ENCODE assay signal across 22 cellular contexts in the genomic region with DNA sequence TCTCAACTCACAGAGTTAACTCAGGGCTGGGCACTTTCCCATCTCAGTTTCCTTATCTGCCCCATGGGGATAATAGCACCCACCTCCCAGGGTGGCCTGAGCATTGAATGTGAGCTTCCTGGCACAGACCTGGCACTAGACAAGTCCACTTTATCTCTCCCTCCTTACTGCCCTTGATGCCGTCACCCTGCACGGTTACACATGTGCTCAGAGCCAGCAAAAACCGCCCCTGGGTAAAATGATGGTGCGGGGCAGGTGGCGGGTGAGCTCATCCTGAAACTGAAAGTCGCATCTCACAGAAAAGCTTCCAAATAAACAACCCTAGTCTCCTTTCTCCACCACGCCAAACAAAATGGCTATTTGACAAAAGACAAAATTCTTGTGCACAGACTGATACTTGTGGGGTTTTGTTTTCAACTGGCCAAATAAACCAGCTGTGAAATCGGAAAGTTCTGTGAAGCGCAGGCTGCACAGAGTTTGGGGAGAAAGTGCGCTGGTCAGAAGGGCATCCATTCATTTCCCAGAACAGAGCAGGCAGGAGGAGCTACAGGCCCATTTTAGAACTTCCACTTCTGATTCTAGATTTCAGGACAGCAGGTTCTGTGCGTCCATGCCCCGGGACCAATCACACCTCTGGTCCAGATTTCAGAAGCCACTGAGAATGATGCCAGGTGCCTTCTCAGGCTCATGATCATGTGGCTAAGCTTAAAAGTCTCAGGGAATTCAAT.
DNase-seq lines count a peak whose midpoint lies in the region; ATAC-seq and TF ChIP-seq lines count a peak whose summit lies in the region.
"Had no signal": no experiment of that assay in that cellular context is flagged by ENCODE, and none has a peak within 500 bp of the region (broad histone marks: within the 10 kb centered on the region; RNA-seq: fewer than 3 reads in every experiment).

No MANE protein-coding gene starts in this region.

- POLR2A ChIA-PET in OCI-LY7 (lab: Charles Lee), result no interaction called here
- POLR2A ChIA-PET in activated CD8-positive, alpha-beta T cell treated with anti-CD3 and anti-CD28 coated beads for 36 hours (lab: Charles Lee), result no interaction called here

- no peak overlapping the region for H3K4me3 ChIP-seq in BLaER1 treated with 17β-estradiol and CSF1 and Interleukin-3, amounts not matched to agents 10 nM and 100 nM
- no peak overlapping the region for H3K4me3 ChIP-seq in OCI-LY7 (ENCODE audit: low read depth, low read length, poor library complexity, severe bottlenecking)
- H3K4me3 ChIP-seq: colonic mucosa, sigmoid colon had no signal

- H3K9me3 Mint-ChIP-seq in activated CD8-positive, alpha-beta T cell treated with anti-CD3 and anti-CD28 coated beads for 36 hours, result no peaks in the 10 kb centered on the region
- H3K9me3 Mint-ChIP-seq: H9; memory B cell; naive thymus-derived CD4-positive, alpha-beta T cell; stimulated activated naive CD8-positive, alpha-beta T cell treated with anti-CD3 and anti-CD28 coated beads, Interleukin-15, Interleukin-2, amounts not matched to agents 100 ng/mL and 50 ng/mL, for 24 hours; type B pancreatic cell had no signal

- H3K27me3 ChIP-seq in BLaER1 treated with 17β-estradiol and CSF1 and Interleukin-3, amounts not matched to agents 10 nM and 100 nM, result peaks cover 15 to 32% (median 26%) of the 10 kb centered on the region in 11 experiments
- H3K27me3 ChIP-seq: colonic mucosa had no signal

- ATAC-seq in GM18867 (IDR thresholded peaks at IDR 0.05; ENCODE audit: unreplicated experiment), result peak; percentile 46
- no peak for ATAC-seq in activated CD8-positive, alpha-beta T cell treated with anti-CD3 and anti-CD28 coated beads for 36 hours
- ATAC-seq: activated CD8-positive, alpha-beta T cell treated with anti-CD3 and anti-CD28 coated beads, Interleukin-2, amount 10 ng/mL, durations not matched to agents 7 days and 5 days; naive thymus-derived CD4-positive, alpha-beta T cell had no signal

- peak; percentile 12 for DNase-seq in OCI-LY7 (ENCODE audit: low spot score)
- peak; percentile 46 for DNase-seq in midbrain (lab: John Stamatoyannopoulos, UW)
- DNase-seq in NCI-H2107 (lab: John Stamatoyannopoulos, UW), result no peak
- no peak for DNase-seq in activated T-cell treated with anti-CD3 and anti-CD28 coated beads, Interleukin-2, amount 50 U/mL, for 48 hours
- DNase-seq in activated naive CD4-positive, alpha-beta T cell treated with Interleukin-2 at 50 U/mL for 16 hours, result no peak
- no peak for DNase-seq in activated CD8-positive, alpha-beta T cell treated with anti-CD3 and anti-CD28 coated beads for 36 hours
- DNase-seq: activated CD8-positive, alpha-beta T cell treated with anti-CD3 and anti-CD28 coated beads, Interleukin-2, amount 10 ng/mL, durations not matched to agents 7 days and 5 days; Caco-2; colonic mucosa; H9; naive thymus-derived CD4-positive, alpha-beta T cell; NCI-H2081; NCI-H524 treated with DMSO at 0.1 percent for 48 hours; SHP77; sigmoid colon; stimulated activated CD4-positive, alpha-beta T cell treated with anti-CD3 and anti-CD28 coated beads, Interleukin-2, amount 100 ng/mL, for 24 hours had no signal

- H3K27ac ChIP-seq in BLaER1 treated with 17β-estradiol and CSF1 and Interleukin-3, amounts not matched to agents 10 nM and 100 nM, result no peak overlapping the region; a peak in 2 of 22 replicates
- H3K27ac ChIP-seq in OCI-LY7 (ENCODE audit: low read depth, low read length, poor library complexity, severe bottlenecking), result no peak overlapping the region
- H3K27ac ChIP-seq: colonic mucosa, sigmoid colon had no signal

- no TSS peak for BruUV-seq in OCI-LY7 (replicated peaks; lab: Mats Ljungman, UMichigan)

- no peak overlapping the region for H3K4me3 Mint-ChIP-seq in activated CD8-positive, alpha-beta T cell treated with anti-CD3 and anti-CD28 coated beads for 36 hours
- H3K4me3 Mint-ChIP-seq: activated CD8-positive, alpha-beta T cell treated with anti-CD3 and anti-CD28 coated beads, Interleukin-2, amount 10 ng/mL, durations not matched to agents 7 days and 5 days; activated naive CD8-positive, alpha-beta T cell; H9; memory B cell; naive thymus-derived CD4-positive, alpha-beta T cell; stimulated activated naive CD8-positive, alpha-beta T cell treated with anti-CD3 and anti-CD28 coated beads, Interleukin-15, Interleukin-2, amounts not matched to agents 100 ng/mL and 50 ng/mL, for 24 hours; type B pancreatic cell had no signal

- peaks cover 0 to 8% (median 0%) of the 10 kb centered on the region in 11 experiments; a peak in 1 of 22 replicates for H4K20me1 ChIP-seq in BLaER1 treated with 17β-estradiol and CSF1 and Interleukin-3, amounts not matched to agents 10 nM and 100 nM
- H4K20me1 ChIP-seq in OCI-LY7 (ENCODE audit: insufficient read depth, low read length), result no peaks in the 10 kb centered on the region

- no peak overlapping the region for H2AFZ ChIP-seq in OCI-LY7 (ENCODE audit: low read length)

- CTCF ChIA-PET in OCI-LY7 (lab: Charles Lee; ENCODE audit: unreplicated experiment), result no interaction called here
- CTCF ChIA-PET in activated CD8-positive, alpha-beta T cell treated with anti-CD3 and anti-CD28 coated beads for 36 hours (lab: Charles Lee), result no interaction called here

- H3K9ac ChIP-seq in BLaER1 treated with 17β-estradiol and CSF1 and Interleukin-3, amounts not matched to agents 10 nM and 100 nM, result no peak overlapping the region

- intact Hi-C loops in OCI-LY7 (cut with micrococcal nuclease; ENCODE audit: unreplicated experiment), result no loop called here
- intact Hi-C loops in activated CD8-positive, alpha-beta T cell treated with anti-CD3 and anti-CD28 coated beads for 36 hours (cut with micrococcal nuclease), result no loop called here

- H3K36me3 ChIP-seq in BLaER1 treated with 17β-estradiol and CSF1 and Interleukin-3, amounts not matched to agents 10 nM and 100 nM, result no peaks in the 10 kb centered on the region
- H3K36me3 ChIP-seq in OCI-LY7 (ENCODE audit: insufficient read depth, low read length), result no peaks in the 10 kb centered on the region
- H3K36me3 ChIP-seq: colonic mucosa, sigmoid colon had no signal

- TF ChIP-seq CTCF in OCI-LY7 (conservative IDR thresholded peaks at IDR 0.05; ENCODE audit: low read length), result no peak
- TF ChIP-seq CTCF in activated CD8-positive, alpha-beta T cell treated with anti-CD3 and anti-CD28 coated beads for 36 hours (IDR thresholded peaks at IDR 0.05), result no peak

- H3K4me1 Mint-ChIP-seq in activated CD8-positive, alpha-beta T cell treated with anti-CD3 and anti-CD28 coated beads for 36 hours (ENCODE audit: low read depth), result no peaks in the 10 kb centered on the region
- H3K4me1 Mint-ChIP-seq: memory B cell; naive thymus-derived CD4-positive, alpha-beta T cell had no signal

- no peaks in the 10 kb centered on the region for H3K36me3 Mint-ChIP-seq in activated CD8-positive, alpha-beta T cell treated with anti-CD3 and anti-CD28 coated beads for 36 hours (ENCODE audit: low read depth)
- H3K36me3 Mint-ChIP-seq: activated naive CD8-positive, alpha-beta T cell; memory B cell; naive thymus-derived CD4-positive, alpha-beta T cell had no signal

- H3K4me2 ChIP-seq in BLaER1 treated with 17β-estradiol and CSF1 and Interleukin-3, amounts not matched to agents 10 nM and 100 nM, result peak overlapping the region in 9 of 11 experiments; percentile 29 to 61 (median 48); a peak in 18 of 22 replicates
- H3K4me2 ChIP-seq in OCI-LY7 (ENCODE audit: low read length), result no peak overlapping the region

- peaks cover 20% of the 10 kb centered on the region for H3K27me3 Mint-ChIP-seq in activated CD8-positive, alpha-beta T cell treated with anti-CD3 and anti-CD28 coated beads for 36 hours
- H3K27me3 Mint-ChIP-seq: type B pancreatic cell had no signal

- no peaks in the 10 kb centered on the region for H3K9me3 ChIP-seq in BLaER1 treated with 17β-estradiol and CSF1 and Interleukin-3, amounts not matched to agents 10 nM and 100 nM (replicated peaks in 1 of 11)
- no peaks in the 10 kb centered on the region for H3K9me3 ChIP-seq in OCI-LY7 (ENCODE audit: low read length)
- H3K9me3 ChIP-seq: Caco-2, colonic mucosa, sigmoid colon had no signal

- no peaks in the 10 kb centered on the region for H3K79me2 ChIP-seq in OCI-LY7 (ENCODE audit: insufficient read depth, low read depth, low read length)

- no peak overlapping the region for H3K27ac Mint-ChIP-seq in activated CD8-positive, alpha-beta T cell treated with anti-CD3 and anti-CD28 coated beads for 36 hours
- H3K27ac Mint-ChIP-seq: activated CD8-positive, alpha-beta T cell treated with anti-CD3 and anti-CD28 coated beads, Interleukin-2, amount 10 ng/mL, durations not matched to agents 7 days and 5 days; activated naive CD8-positive, alpha-beta T cell; memory B cell; naive thymus-derived CD4-positive, alpha-beta T cell; stimulated activated naive CD8-positive, alpha-beta T cell treated with anti-CD3 and anti-CD28 coated beads, Interleukin-15, Interleukin-2, amounts not matched to agents 100 ng/mL and 50 ng/mL, for 24 hours; type B pancreatic cell had no signal

- no peaks in the 10 kb centered on the region for H3K9me2 ChIP-seq in OCI-LY7 (ENCODE audit: insufficient read depth, low read length)

- H3K4me1 ChIP-seq in BLaER1 treated with 17β-estradiol and CSF1 and Interleukin-3, amounts not matched to agents 10 nM and 100 nM, result peaks cover 11 to 30% (median 23%) of the 10 kb centered on the region in 10 experiments
- H3K4me1 ChIP-seq in OCI-LY7 (ENCODE audit: insufficient read depth, low read length, poor library complexity, severe bottlenecking), result no peaks in the 10 kb centered on the region
- H3K4me1 ChIP-seq: colonic mucosa, sigmoid colon had no signal

Comparison
In these comparisons a context has a peak if more than half of its experiments do, and no peak if none do; other contexts are left out.
1. DNase-seq: peak in OCI-LY7 (single experiment) and midbrain (single experiment); none in NCI-H2107 (single experiment), activated T-cell treated with anti-CD3 and anti-CD28 coated beads, Interleukin-2, amount 50 U/mL, for 48 hours (0 of 2), activated naive CD4-positive, alpha-beta T cell treated with Interleukin-2 at 50 U/mL for 16 hours (single experiment) and activated CD8-positive, alpha-beta T cell treated with anti-CD3 and anti-CD28 coated beads for 36 hours (single experiment).